In genomic region chr1:67713071-67713806, GRCh38 we compare ENCODE assay signal across 1 cellular context.
TF ChIP-seq lines count a peak whose summit lies in the region.

No MANE protein-coding gene starts in this region.

TF ChIP-seq in WTC11, 78 proteins besides CTCF, POLR2A, EP300 and RAD21 (continued from another document):
- no peak for TF ChIP-seq AFF4 (CRISPR knock-in tag; IDR thresholded peaks at IDR 0.05; ENCODE audit: borderline replicate concordance)
- TF ChIP-seq ZSCAN18 (CRISPR knock-in tag; IDR thresholded peaks at IDR 0.05), result no peak
- no peak for TF ChIP-seq PRDM15 (CRISPR knock-in tag; IDR thresholded peaks at IDR 0.05)
- TF ChIP-seq FOXJ3 (CRISPR knock-in tag; IDR thresholded peaks at IDR 0.05; ENCODE audit: borderline replicate concordance), result no peak
- TF ChIP-seq USF1 (CRISPR knock-in tag; IDR thresholded peaks at IDR 0.05), result no peak
